Comparison of ENCODE assay signal across 29 cellular contexts in genomic region chr20:48186447-48186846, GRCh38.
DNase-seq lines count a peak whose midpoint lies in the region; ATAC-seq, FAIRE-seq and TF ChIP-seq lines count a peak whose summit lies in the region.
"Had no signal": no experiment of that assay in that cellular context is flagged by ENCODE, and none has a peak within 500 bp of the region (broad histone marks: within the 10 kb centered on the region; RNA-seq: fewer than 3 reads in every experiment).

No MANE protein-coding gene starts in this region.

- no peak for TF ChIP-seq POLR2A in H1 (IDR thresholded peaks at IDR 0.05; ENCODE audit: control extremely low read depth in 1 of 2, low read depth in 2 of 2, low read length in 2 of 2)

- no peak overlapping the region for H3K56ac ChIP-seq in H1 (replicated peaks; ENCODE audit: insufficient read length, low read depth, low read length)
- H3K56ac ChIP-seq in mesendoderm (ENCODE audit: low read length), result no peak overlapping the region

- BruUV-seq in Caco-2 (replicated peaks; lab: Mats Ljungman, UMichigan) (no TSS peak), PC-3 (replicated peaks; lab: Mats Ljungman, UMichigan) (no TSS peak)

- H3K79me2 ChIP-seq in PC-3 (ENCODE audit: low read length) (no peaks in the 10 kb centered on the region), H1 (ENCODE audit: control insufficient read depth in 1 of 2, insufficient read depth in 2 of 2, low read length in 2 of 2) (no peaks in the 10 kb centered on the region), mesendoderm (ENCODE audit: control insufficient read depth, insufficient read depth, low read length) (no peaks in the 10 kb centered on the region)

- WGBS in H1 (ENCODE audit: extremely low coverage in 1 of 2, insufficient coverage in 1 of 2, insufficient read length in 1 of 2, insufficient replicate concordance in 2 of 2, low coverage in 1 of 2, low lambda C conversion rate in 2 of 2, missing lambda C conversion rate in 1 of 2), 2 experiments, result 90% methylated on average over 2 of the region's 2 CpGs; no CpG with 5 or more reads in 1 of the 2 experiments
- WGBS in mesendoderm (ENCODE audit: extremely low coverage, insufficient coverage, low lambda C conversion rate), result no CpG with 5 or more reads among the region's 2 CpGs

- no peak overlapping the region for H2BK12ac ChIP-seq in H1 (ENCODE audit: low read depth, low read length)

- no peaks in the 10 kb centered on the region for H3K9me2 ChIP-seq in PC-3 (replicated peaks; ENCODE audit: low read length)

- H3K27ac ChIP-seq in PC-3 (ENCODE audit: low read length), result no peak overlapping the region
- H3K27ac ChIP-seq in H1 (ENCODE audit: low read depth, low read length), result no peak overlapping the region
- H3K27ac ChIP-seq in mesendoderm (ENCODE audit: low read depth, low read length), result peak overlapping the region; percentile 4
- H3K27ac ChIP-seq: upper lobe of left lung, VCaP had no signal

- H3K27me3 Mint-ChIP-seq in Caco-2 (ENCODE audit: insufficient read depth, unreplicated experiment), result no peaks in the 10 kb centered on the region
- no peaks in the 10 kb centered on the region for H3K27me3 Mint-ChIP-seq in activated CD8-positive, alpha-beta memory T cell treated with anti-CD3 and anti-CD28 coated beads, Interleukin-2, amount 10 ng/mL, durations not matched to agents 7 days and 5 days
- H3K27me3 Mint-ChIP-seq: activated CD4-positive, alpha-beta T cell treated with anti-CD3 and anti-CD28 coated beads, Interleukin-2, amount 10 ng/mL, durations not matched to agents 24 days and 14 days had no signal

- H3K9ac ChIP-seq in PC-3 (ENCODE audit: low read length), result no peak overlapping the region
- H3K9ac ChIP-seq in H1 (replicated peaks in 1 of 4; ENCODE audit: extremely low read depth in 1 of 4, low read depth in 3 of 4, low read length in 3 of 4), result no peak overlapping the region
- H3K9ac ChIP-seq in mesendoderm (ENCODE audit: low read length), result no peak overlapping the region

- H2AK5ac ChIP-seq in H1 (ENCODE audit: low read depth, low read length), result peak overlapping the region; percentile 59; the same call in 1 of the 2 replicates
- no peak overlapping the region for H2AK5ac ChIP-seq in mesendoderm (ENCODE audit: low read length)

- TF ChIP-seq EP300 in H1 (IDR thresholded peaks at IDR 0.05; ENCODE audit: borderline replicate concordance in 1 of 2, low read depth in 2 of 2, low read length in 2 of 2), result no peak

- H3K27ac Mint-ChIP-seq in Caco-2 (ENCODE audit: unreplicated experiment), result peak overlapping the region; percentile 4
- no peak overlapping the region for H3K27ac Mint-ChIP-seq in activated CD8-positive, alpha-beta memory T cell treated with anti-CD3 and anti-CD28 coated beads, Interleukin-2, amount 10 ng/mL, durations not matched to agents 7 days and 5 days
- H3K27ac Mint-ChIP-seq: activated CD4-positive, alpha-beta T cell treated with anti-CD3 and anti-CD28 coated beads, Interleukin-2, amount 10 ng/mL, durations not matched to agents 24 days and 14 days; activated naive CD4-positive, alpha-beta T cell treated with anti-CD3 and anti-CD28 coated beads for 36 hours; activated T-cell treated with anti-CD3 and anti-CD28 coated beads, Interleukin-2, amount 50 U/mL, for 72 hours; progenitor cell of endocrine pancreas had no signal

- H2BK20ac ChIP-seq in H1 (ENCODE audit: low read length), result no peak overlapping the region

- H2BK120ac ChIP-seq in H1 (replicated peaks; ENCODE audit: low read depth, low read length) (no peak overlapping the region), mesendoderm (ENCODE audit: low read depth, low read length) (peak overlapping the region; percentile 5)

- no peak for ATAC-seq in PC-3
- ATAC-seq in activated CD8-positive, alpha-beta memory T cell treated with anti-CD3 and anti-CD28 coated beads, Interleukin-2, amount 10 ng/mL, durations not matched to agents 7 days and 5 days, result no peak
- ATAC-seq: activated T-cell treated with anti-CD3 and anti-CD28 coated beads, Interleukin-2, amount 50 U/mL, for 72 hours; SK-N-SH treated with all-trans-retinoic acid at 6 μM for 48 hours had no signal

- CTCF ChIA-PET in Caco-2 (lab: Charles Lee), result interaction anchor here (1.3 kb wide), 1 partner anchor 109 kb away, joined by 6 read pairs; no protein-coding TSS in a partner anchor
- CTCF ChIA-PET in PC-3 (lab: Charles Lee), result no interaction called here
- CTCF ChIA-PET in H1 (lab: Charles Lee; ENCODE audit: partially characterized antibody), result interaction anchor here (1.1 to 1.2 kb wide), 2 partner anchors 15 to 434 kb away, joined by 4 to 7 read pairs; no protein-coding TSS in a partner anchor
- CTCF ChIA-PET in activated CD8-positive, alpha-beta memory T cell treated with anti-CD3 and anti-CD28 coated beads, Interleukin-2, amount 10 ng/mL, durations not matched to agents 7 days and 5 days (lab: Charles Lee), result no interaction called here

- H3K9me3 ChIP-seq in Caco-2 (0 out of 2 replicates have a peak, but pooled peaks cover under 1% of the 10 kb centered on the region), PC-3 (ENCODE audit: low read length) (no peaks in the 10 kb centered on the region), H1 (ENCODE audit: insufficient read depth in 2 of 2, low read depth in 1 of 2, low read length in 1 of 2) (no peaks in the 10 kb centered on the region)
- H3K9me3 ChIP-seq: upper lobe of left lung had no signal

- H3K27me3 ChIP-seq in Caco-2 (replicated peaks; ENCODE audit: control insufficient read depth, insufficient read depth, low read length), result no peaks in the 10 kb centered on the region
- H3K27me3 ChIP-seq in PC-3 (ENCODE audit: low read length), result no peaks in the 10 kb centered on the region
- no peaks in the 10 kb centered on the region for H3K27me3 ChIP-seq in H1 (replicated peaks in 1 of 4; ENCODE audit: control insufficient read depth in 3 of 4, extremely low read depth in 1 of 4, insufficient read depth in 3 of 4, low read length in 3 of 4)
- no peaks in the 10 kb centered on the region for H3K27me3 ChIP-seq in mesendoderm (ENCODE audit: insufficient read depth, low read length, poor library complexity)
- H3K27me3 ChIP-seq: upper lobe of left lung had no signal

- intact Hi-C loops in Caco-2 (cut with micrococcal nuclease; ENCODE audit: unreplicated experiment), result no loop called here
- intact Hi-C loops in PC-3 (cut with micrococcal nuclease), result loop anchor here (10.0 kb wide), 2 partner anchors 172 to 262 kb away; no protein-coding TSS in a partner anchor

- H4K91ac ChIP-seq in H1 (replicated peaks; ENCODE audit: insufficient read length, low read length), result no peak overlapping the region

- no peaks in the 10 kb centered on the region for H3F3A ChIP-seq in PC-3 (ENCODE audit: low read length, unreplicated experiment)

- H4K5ac ChIP-seq in H1 (ENCODE audit: insufficient read length, low read depth, low read length) (no peak overlapping the region), mesendoderm (ENCODE audit: low read length) (no peak overlapping the region)

- no peak overlapping the region for H3K4me3 Mint-ChIP-seq in Caco-2 (ENCODE audit: unreplicated experiment)
- no peak overlapping the region for H3K4me3 Mint-ChIP-seq in activated CD8-positive, alpha-beta memory T cell treated with anti-CD3 and anti-CD28 coated beads, Interleukin-2, amount 10 ng/mL, durations not matched to agents 7 days and 5 days
- H3K4me3 Mint-ChIP-seq: activated CD4-positive, alpha-beta T cell treated with anti-CD3 and anti-CD28 coated beads, Interleukin-2, amount 10 ng/mL, durations not matched to agents 24 days and 14 days; activated naive CD4-positive, alpha-beta T cell treated with anti-CD3 and anti-CD28 coated beads for 36 hours; activated T-cell treated with anti-CD3 and anti-CD28 coated beads, Interleukin-2, amount 50 U/mL, for 72 hours; CD4-positive, alpha-beta memory T cell had no signal

- POLR2A ChIA-PET in Caco-2 (lab: Charles Lee), result no interaction called here
- POLR2A ChIA-PET in PC-3 (lab: Charles Lee; ENCODE audit: unreplicated experiment), result interaction anchor here (0.5 kb wide), 1 partner anchor 236 kb away, joined by 3 read pairs; no protein-coding TSS in a partner anchor
- POLR2A ChIA-PET in H1 (lab: Charles Lee; ENCODE audit: partially characterized antibody), result no interaction called here

- no peaks in the 10 kb centered on the region for H3K9me3 Mint-ChIP-seq in Caco-2 (ENCODE audit: unreplicated experiment)
- H3K9me3 Mint-ChIP-seq in activated CD8-positive, alpha-beta memory T cell treated with anti-CD3 and anti-CD28 coated beads, Interleukin-2, amount 10 ng/mL, durations not matched to agents 7 days and 5 days (ENCODE audit: low read depth), result no peaks in the 10 kb centered on the region
- H3K9me3 Mint-ChIP-seq: activated CD4-positive, alpha-beta T cell treated with anti-CD3 and anti-CD28 coated beads, Interleukin-2, amount 10 ng/mL, durations not matched to agents 24 days and 14 days; activated naive CD4-positive, alpha-beta T cell treated with anti-CD3 and anti-CD28 coated beads for 36 hours; activated T-cell treated with anti-CD3 and anti-CD28 coated beads, Interleukin-2, amount 50 U/mL, for 72 hours; CD4-positive, alpha-beta memory T cell had no signal

- no peak for DNase-seq in Caco-2
- peak; percentile 36 for DNase-seq in PC-3
- no peak for DNase-seq in H1 (ENCODE audit: low read depth in 1 of 2, low spot score in 2 of 2)
- no peak for DNase-seq in mesendoderm
- no peak for DNase-seq in MV-4-11 (lab: John Stamatoyannopoulos, UW)
- DNase-seq in activated CD8-positive, alpha-beta memory T cell treated with anti-CD3 and anti-CD28 coated beads, Interleukin-2, amount 10 ng/mL, durations not matched to agents 7 days and 5 days, result no peak
- no peak for DNase-seq in stimulated activated naive CD4-positive, alpha-beta T cell treated with Interleukin-2 at 50 U/mL for 16 hours (lab: John Stamatoyannopoulos, UW)
- no peak for DNase-seq in HuH-7.5 (ENCODE audit: low spot score)
- DNase-seq: 8988T; activated CD4-positive, alpha-beta T cell treated with anti-CD3 and anti-CD28 coated beads, Interleukin-2, amount 10 ng/mL, durations not matched to agents 24 days and 14 days; activated naive CD4-positive, alpha-beta T cell treated with anti-CD3 and anti-CD28 coated beads for 36 hours; activated T-cell treated with anti-CD3 and anti-CD28 coated beads, Interleukin-2, amount 50 U/mL, for 72 hours; AML-193; amniotic stem cell; CD4-positive, alpha-beta memory T cell; central memory CD4-positive, alpha-beta T cell; DMS 273 treated with DMSO at 0.1 percent for 48 hours; effector CD4-positive, alpha-beta T cell; erythroblast; NCI-H1105 treated with DMSO at 0.1 percent for 48 hours; NCI-H2029; NCI-H2227 treated with DMSO at 0.1 percent for 48 hours; stimulated activated CD8-positive, alpha-beta memory T cell treated with anti-CD3 and anti-CD28 coated beads, Interleukin-4, amount 100 ng/mL, for 48 hours; upper lobe of left lung had no signal

- H3K23ac ChIP-seq in H1 (ENCODE audit: insufficient read length) (no peak overlapping the region), mesendoderm (ENCODE audit: low read length) (no peak overlapping the region)

- H4K20me1 ChIP-seq in PC-3 (ENCODE audit: low read length) (no peaks in the 10 kb centered on the region), H1 (replicated peaks in 1 of 2; ENCODE audit: control insufficient read depth in 1 of 2, insufficient read depth in 2 of 2, low read length in 2 of 2) (no peaks in the 10 kb centered on the region)

- H3K4me2 ChIP-seq in PC-3 (ENCODE audit: low read length), result no peak overlapping the region
- H3K4me2 ChIP-seq in H1 (ENCODE audit: insufficient read depth in 1 of 2, low read depth in 2 of 2, low read length in 2 of 2), result no peak overlapping the region
- no peak overlapping the region for H3K4me2 ChIP-seq in mesendoderm (ENCODE audit: low read length)

- H3K4ac ChIP-seq in H1 (replicated peaks; ENCODE audit: insufficient read length, low read depth, low read length) (no peak overlapping the region), mesendoderm (ENCODE audit: low read depth, low read length) (no peak overlapping the region)

- H3K4me3 ChIP-seq in Caco-2 (ENCODE audit: low read depth, low read length) (no peak overlapping the region), PC-3 (ENCODE audit: low read length) (no peak overlapping the region), H1 (ENCODE audit: extremely low read depth in 1 of 4, insufficient read depth in 2 of 4, low read depth in 3 of 4, low read length in 4 of 4) (no peak overlapping the region), mesendoderm (ENCODE audit: low read length) (no peak overlapping the region)
- H3K4me3 ChIP-seq: upper lobe of left lung had no signal

- TF ChIP-seq RAD21 in H1 (IDR thresholded peaks at IDR 0.05 in 1 of 2, conservative IDR thresholded peaks at IDR 0.05 in 1 of 2; ENCODE audit: low read depth in 2 of 2, low read length in 2 of 2), result no peak

- no peak overlapping the region for H2BK5ac ChIP-seq in H1 (ENCODE audit: low read depth, low read length)
- H2BK5ac ChIP-seq in mesendoderm (ENCODE audit: low read length), result peak overlapping the region; percentile 40

- no peaks in the 10 kb centered on the region for H3K36me3 Mint-ChIP-seq in Caco-2 (ENCODE audit: insufficient read depth, unreplicated experiment)
- H3K36me3 Mint-ChIP-seq in activated CD8-positive, alpha-beta memory T cell treated with anti-CD3 and anti-CD28 coated beads, Interleukin-2, amount 10 ng/mL, durations not matched to agents 7 days and 5 days, result no peaks in the 10 kb centered on the region
- H3K36me3 Mint-ChIP-seq: CD4-positive, alpha-beta memory T cell had no signal

- no peak for FAIRE-seq in H1 (lab: Jason Lieb, UNC)
- FAIRE-seq: frontal cortex, GM19239 had no signal

- no peaks in the 10 kb centered on the region for H3K23me2 ChIP-seq in H1 (ENCODE audit: low read depth, low read length)

- H2BK15ac ChIP-seq in H1 (ENCODE audit: low read length) (no peak overlapping the region), mesendoderm (replicated peaks; ENCODE audit: low read depth) (no peak overlapping the region)

- no peak for TF ChIP-seq CTCF in Caco-2 (IDR thresholded peaks at IDR 0.05; ENCODE audit: insufficient read depth in 1 of 2, low read depth in 1 of 2, low read length in 1 of 2, severe bottlenecking in 1 of 2, unreplicated experiment in 1 of 2)
- no peak for TF ChIP-seq CTCF in PC-3 (conservative IDR thresholded peaks at IDR 0.05; ENCODE audit: low read depth, low read length)
- no peak for TF ChIP-seq CTCF in H1 (IDR thresholded peaks at IDR 0.05; ENCODE audit: control extremely low read depth in 1 of 3, insufficient read depth in 1 of 3, low read depth in 1 of 3, low read length in 3 of 3)

- peaks cover 26% of the 10 kb centered on the region for H3K4me1 Mint-ChIP-seq in Caco-2 (ENCODE audit: low read depth, unreplicated experiment)
- H3K4me1 Mint-ChIP-seq in activated CD8-positive, alpha-beta memory T cell treated with anti-CD3 and anti-CD28 coated beads, Interleukin-2, amount 10 ng/mL, durations not matched to agents 7 days and 5 days, result no peaks in the 10 kb centered on the region
- H3K4me1 Mint-ChIP-seq: activated CD4-positive, alpha-beta T cell treated with anti-CD3 and anti-CD28 coated beads, Interleukin-2, amount 10 ng/mL, durations not matched to agents 24 days and 14 days; CD4-positive, alpha-beta memory T cell had no signal

- no peak overlapping the region for H3K18ac ChIP-seq in H1 (ENCODE audit: extremely low read depth, low read length)
- H3K18ac ChIP-seq in mesendoderm (ENCODE audit: low read length), result peak overlapping the region; percentile 19

- no peak overlapping the region for H3K14ac ChIP-seq in H1 (ENCODE audit: insufficient read length)

- H3K36me3 ChIP-seq in Caco-2 (ENCODE audit: control insufficient read depth, insufficient read depth, low read length) (no peaks in the 10 kb centered on the region), PC-3 (ENCODE audit: low read depth, low read length) (no peaks in the 10 kb centered on the region), H1 (ENCODE audit: control insufficient read depth in 2 of 4, insufficient read depth in 4 of 4, low read length in 3 of 4) (no peaks in the 10 kb centered on the region), mesendoderm (ENCODE audit: control insufficient read depth, insufficient read depth, low read length) (no peaks in the 10 kb centered on the region)
- H3K36me3 ChIP-seq: upper lobe of left lung had no signal

- H4K8ac ChIP-seq in H1 (ENCODE audit: extremely low read depth, insufficient read depth, low read length) (no peak overlapping the region), mesendoderm (ENCODE audit: low read depth, low read length) (no peak overlapping the region)

- H3K4me1 ChIP-seq in Caco-2 (peaks cover 11% of the 10 kb centered on the region), PC-3 (ENCODE audit: insufficient read depth, low read length) (peaks cover 10% of the 10 kb centered on the region), H1 (replicated peaks in 1 of 4; ENCODE audit: control insufficient read depth in 3 of 4, insufficient read depth in 4 of 4, low read length in 3 of 4) (peaks cover 0 to 5% (median 0%) of the 10 kb centered on the region in 4 experiments; a peak in 3 of 7 replicates), mesendoderm (ENCODE audit: control insufficient read depth, low read depth, low read length) (peaks cover 7% of the 10 kb centered on the region)
- H3K4me1 ChIP-seq: upper lobe of left lung had no signal

- H3K79me1 ChIP-seq in H1 (ENCODE audit: low read depth, low read length) (no peaks in the 10 kb centered on the region), mesendoderm (ENCODE audit: low read length) (no peaks in the 10 kb centered on the region)

- H2AFZ ChIP-seq in PC-3 (ENCODE audit: low read length) (no peak overlapping the region), H1 (ENCODE audit: low read length) (no peak overlapping the region)

Comparison
In these comparisons a context has a peak if more than half of its experiments do, and no peak if none do; other contexts are left out.
1. CTCF ChIA-PET loops: an anchor here in Caco-2 (1.3 kb wide) and H1 (1.1 to 1.2 kb wide); none called in PC-3 and activated CD8-positive, alpha-beta memory T cell treated with anti-CD3 and anti-CD28 coated beads, Interleukin-2, amount 10 ng/mL, durations not matched to agents 7 days and 5 days.